8 cellular contexts compared by ENCODE assay signal in genomic region chr14:38254565-38255407, GRCh38. TPM values are rescaled to one million over a fixed set of nuclear protein-coding genes. Genes with fewer than 3 reads are reported as not detected.
DNase-seq lines count a peak whose midpoint lies in the region; ATAC-seq, FAIRE-seq and TF ChIP-seq lines count a peak whose summit lies in the region.

No MANE protein-coding gene starts in this region.

- BruUV-seq in A673 (replicated peaks; lab: Mats Ljungman, UMichigan) = no TSS peak

- H3K27ac ChIP-seq in HUES6 (ENCODE audit: low read depth, low read length) (no peak overlapping the region), kidney (ENCODE audit: low read depth in 2 of 2, low read length in 2 of 2) (peak overlapping the region; percentile 67 to 83), spleen (peak overlapping the region; percentile 51 to 92 (median 88)), A673 (ENCODE audit: low read depth, low read length, poor library complexity, severe bottlenecking) (no peak overlapping the region)

- H3K9ac ChIP-seq in HUES6 (ENCODE audit: low read length) = no peak overlapping the region
- peak overlapping the region; percentile 22 to 42 for H3K9ac ChIP-seq in kidney (ENCODE audit: low read length in 2 of 2)

- POLR2A ChIA-PET in A673 (lab: Charles Lee; ENCODE audit: low non-redundant PET) = no interaction called here

- H3K4me3 ChIP-seq in HUES6 (ENCODE audit: low read depth, low read length) (peak overlapping the region; percentile 69), kidney (ENCODE audit: low read length in 2 of 2) (peak overlapping the region; percentile 32 to 57), spleen (peak overlapping the region; percentile 27 to 70 (median 42)), A673 (ENCODE audit: low read depth, low read length, poor library complexity, severe bottlenecking) (no peak overlapping the region)

- TF ChIP-seq CTCF in kidney (IDR thresholded peaks at IDR 0.05; ENCODE audit: borderline replicate concordance, extremely low read depth, insufficient read depth) (no peak), spleen (IDR thresholded peaks at IDR 0.05 in 8 of 11, conservative IDR thresholded peaks at IDR 0.05 in 3 of 11) (no peak), A673 (conservative IDR thresholded peaks at IDR 0.05; ENCODE audit: low read depth, low read length) (no peak)

- peaks cover 41% of the 10 kb centered on the region for H3K27me3 Mint-ChIP-seq in central memory CD8-positive, alpha-beta T cell

- TF ChIP-seq POLR2A in spleen (IDR thresholded peaks at IDR 0.05) = no peak

- no peak for DNase-seq in central memory CD8-positive, alpha-beta T cell (ENCODE audit: low spot score in 2 of 2)
- DNase-seq in kidney = no peak
- peak; percentile 72 for DNase-seq in spleen
- no peak for DNase-seq in A673 (ENCODE audit: low spot score)

- H3K4me1 ChIP-seq in HUES6 (ENCODE audit: control insufficient read depth, insufficient read depth, low read length) = peaks cover 10% of the 10 kb centered on the region; the same call in 1 of the 2 replicates
- H3K4me1 ChIP-seq in kidney (ENCODE audit: control insufficient read depth in 1 of 2, insufficient read depth in 1 of 2, low read depth in 1 of 2, low read length in 2 of 2) = no peaks in the 10 kb centered on the region
- peaks cover 0 to 18% (median 12%) of the 10 kb centered on the region in 6 donors for H3K4me1 ChIP-seq in spleen
- H3K4me1 ChIP-seq in A673 (ENCODE audit: insufficient read depth, low read length, poor library complexity, severe bottlenecking) = no peaks in the 10 kb centered on the region

- H3K36me3 ChIP-seq in HUES6 (ENCODE audit: control insufficient read depth, insufficient read depth, low read length) = no peaks in the 10 kb centered on the region
- no peaks in the 10 kb centered on the region for H3K36me3 ChIP-seq in kidney (ENCODE audit: control insufficient read depth in 1 of 2, insufficient read depth in 2 of 2, low read length in 2 of 2)
- no peaks in the 10 kb centered on the region for H3K36me3 ChIP-seq in spleen
- H3K36me3 ChIP-seq in A673 (ENCODE audit: insufficient read depth, low read length, poor library complexity, severe bottlenecking) = no peaks in the 10 kb centered on the region

- intact Hi-C loops in kidney (cut with DNase I) (no loop called here), spleen (cut with DNase I; ENCODE audit: low total_unique reads) (no loop called here), A673 (cut with micrococcal nuclease; ENCODE audit: unreplicated experiment) (no loop called here)

- peaks cover 2% of the 10 kb centered on the region for H3K36me3 Mint-ChIP-seq in central memory CD8-positive, alpha-beta T cell (ENCODE audit: insufficient read depth)

- ATAC-seq in central memory CD8-positive, alpha-beta T cell (replicated peaks; ENCODE audit: extremely low read depth, poor library complexity, severe bottlenecking) = no peak
- ATAC-seq in GM19035 (IDR thresholded peaks at IDR 0.05; ENCODE audit: unreplicated experiment) = no peak
- no peak for ATAC-seq in HG02571 (IDR thresholded peaks at IDR 0.05; ENCODE audit: unreplicated experiment)
- ATAC-seq in GM18870 (IDR thresholded peaks at IDR 0.05; ENCODE audit: unreplicated experiment) = no peak

- WGBS in spleen, 5 donors = 11 to 30% (median 13%) methylated on average over 22 to 44 of the region's 44 CpGs

- no peaks in the 10 kb centered on the region for H3K9me3 Mint-ChIP-seq in central memory CD8-positive, alpha-beta T cell

- H3K27me3 ChIP-seq in HUES6 (ENCODE audit: control insufficient read depth, insufficient read depth, low read length) (peaks cover 87% of the 10 kb centered on the region), spleen (replicated peaks in 1 of 7) (peaks cover 0 to 40% (median 15%) of the 10 kb centered on the region in 7 donors), A673 (replicated peaks; ENCODE audit: insufficient read depth, low read depth, low read length, poor library complexity) (no peaks in the 10 kb centered on the region)

- no peaks in the 10 kb centered on the region for H3K4me1 Mint-ChIP-seq in central memory CD8-positive, alpha-beta T cell

- no peaks in the 10 kb centered on the region for H3K9me3 ChIP-seq in HUES6 (ENCODE audit: control insufficient read depth, insufficient read depth, low read depth, low read length)
- no peaks in the 10 kb centered on the region for H3K9me3 ChIP-seq in kidney (ENCODE audit: control insufficient read depth in 1 of 2, low read length in 2 of 2)
- no peaks in the 10 kb centered on the region for H3K9me3 ChIP-seq in spleen
- no peaks in the 10 kb centered on the region for H3K9me3 ChIP-seq in A673 (ENCODE audit: low read depth, low read length, poor library complexity, severe bottlenecking)

- no peak for FAIRE-seq in kidney (lab: Jason Lieb, UNC)

- CTCF ChIA-PET in A673 (lab: Charles Lee) = no interaction called here

- H3K4me3 Mint-ChIP-seq in central memory CD8-positive, alpha-beta T cell = peak overlapping the region; percentile 19

- no peak overlapping the region for H3K27ac Mint-ChIP-seq in central memory CD8-positive, alpha-beta T cell (ENCODE audit: low read depth)

RNA-seq across cellular contexts. Expression of gene CLEC14A, which starts 1.1 kb away (rescaled TPM):
- 37.6 TPM for total RNA-seq in kidney
- 22.4 TPM for polyA plus RNA-seq in kidney (ENCODE audit: insufficient read depth, low read depth, low replicate concordance)
- 10 to 100 TPM; 16.5 to 33.6 (median 27.4) TPM for total RNA-seq in spleen
- polyA plus RNA-seq in spleen = 10 to 100 TPM in 1 of 3 donors, 1 to 10 TPM in 2; 4.1 to 15.1 (median 10.0) TPM
- not detected in 2 replicates for total RNA-seq in A673 (2021)

RNA-seq across cellular contexts. Expression of gene SSTR1, which starts 47.1 kb away (rescaled TPM):
- total RNA-seq in kidney (4.0 TPM), spleen (1 to 10 TPM in 2 of 7 donors, under 1 TPM in 5; 0.17 to 1.3 (median 0.83) TPM), A673 (2021) (3.7 and 3.8 TPM in 2 replicates)
- polyA plus RNA-seq in kidney (ENCODE audit: insufficient read depth, low read depth, low replicate concordance) (1.3 TPM), spleen (under 1 TPM; 0.09 to 0.54 (median 0.35) TPM)

Comparison
In these comparisons a context has a peak if more than half of its experiments do, and no peak if none do; other contexts are left out.
1. H3K27ac ChIP-seq: peak in kidney (2 of 2) and spleen (8 of 8); none in HUES6 (single experiment) and A673 (single experiment).
2. RNA of gene CLEC14A, which starts 1.1 kb away (total RNA-seq): 37.6 TPM in kidney (single experiment) and 16.5 to 33.6 TPM in spleen; not detected in A673; every median in the first group is over 10 times any median in the second.